ENCODE assay signal across 9 cellular contexts in the genomic region with DNA sequence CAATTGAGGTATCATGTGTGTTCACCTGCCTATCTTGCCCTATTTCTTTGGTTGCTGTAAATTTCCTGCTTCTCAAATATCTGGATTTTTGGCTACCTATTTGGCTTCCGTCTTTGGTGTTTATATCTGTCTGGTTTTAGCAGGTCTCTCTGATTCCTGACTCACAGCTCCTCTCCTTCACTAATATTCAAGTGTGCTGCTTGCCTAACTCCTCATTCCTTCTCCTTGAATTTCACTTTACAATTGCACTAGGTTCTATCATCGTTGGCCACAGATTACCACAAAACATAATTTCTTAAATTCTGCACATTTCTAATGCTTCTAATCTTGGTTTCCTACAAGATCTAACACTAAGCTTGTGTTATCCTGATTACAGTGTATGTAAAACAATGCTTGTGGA. TPM values are rescaled to one million over a fixed set of nuclear protein-coding genes. Genes with fewer than 3 reads are reported as not detected.
"Had no signal": no experiment of that assay in that cellular context is flagged by ENCODE, and none has a peak within 500 bp of the region (broad histone marks: within the 10 kb centered on the region; RNA-seq: fewer than 3 reads in every experiment).

No MANE protein-coding gene starts in this region.

RNA-seq across cellular contexts. Expression of gene PLAAT2, which starts 20.7 kb away (rescaled TPM):
- total RNA-seq: activated naive CD4-positive, alpha-beta T cell treated with anti-CD3 and anti-CD28 coated beads, Interleukin-2, amount 50 U/mL, for 72 hours; activated T-helper 1 cell treated with anti-CD3 and anti-CD28 coated beads, Interleukin-12 subunit alpha, Interleukin-12 subunit beta, Interleukin-2, Interleukin-4 antibody, amounts not matched to agents 30 ng/mL and 10 ng/mL and 1 ng/mL, durations not matched to agents 14 hours and 24 hours and 36 hours; adrenal gland; aorta; body of pancreas; LHCN-M2 had no signal

RNA-seq across cellular contexts. Expression of gene LGALS12, which starts 36.6 kb away (rescaled TPM):
- total RNA-seq: activated naive CD4-positive, alpha-beta T cell treated with anti-CD3 and anti-CD28 coated beads, Interleukin-2, amount 50 U/mL, for 72 hours; activated T-helper 1 cell treated with anti-CD3 and anti-CD28 coated beads, Interleukin-12 subunit alpha, Interleukin-12 subunit beta, Interleukin-2, Interleukin-4 antibody, amounts not matched to agents 30 ng/mL and 10 ng/mL and 1 ng/mL, durations not matched to agents 14 hours and 24 hours and 36 hours; bronchial epithelial cell; LHCN-M2; M059J had no signal
- polyA plus RNA-seq: aorta had no signal

RNA-seq across cellular contexts. Expression of gene PLAAT5, which starts 51.5 kb away (rescaled TPM):
- total RNA-seq: activated naive CD4-positive, alpha-beta T cell treated with anti-CD3 and anti-CD28 coated beads, Interleukin-2, amount 50 U/mL, for 72 hours; activated T-helper 1 cell treated with anti-CD3 and anti-CD28 coated beads, Interleukin-12 subunit alpha, Interleukin-12 subunit beta, Interleukin-2, Interleukin-4 antibody, amounts not matched to agents 30 ng/mL and 10 ng/mL and 1 ng/mL, durations not matched to agents 14 hours and 24 hours and 36 hours; bronchial epithelial cell; LHCN-M2; M059J; PC-3 had no signal
